In genomic region chr16:6193718-6194117, GRCh38 we compare ENCODE assay signal across 17 cellular contexts.
DNase-seq lines count a peak whose midpoint lies in the region; ATAC-seq, FAIRE-seq and TF ChIP-seq lines count a peak whose summit lies in the region.
"Had no signal": no experiment of that assay in that cellular context is flagged by ENCODE, and none has a peak within 500 bp of the region (broad histone marks: within the 10 kb centered on the region; RNA-seq: fewer than 3 reads in every experiment).

No MANE protein-coding gene starts in this region.

- H3K9me3 ChIP-seq in K562 (replicated peaks; ENCODE audit: control insufficient read depth, insufficient read depth, low read depth, low read length), result no peaks in the 10 kb centered on the region
- H3K9me3 ChIP-seq: ascending aorta, left lung had no signal

- no peak for TF ChIP-seq CTCF in K562 (IDR thresholded peaks at IDR 0.05 in 2 of 3, conservative IDR thresholded peaks at IDR 0.05 in 1 of 3; ENCODE audit: insufficient read depth in 2 of 3, low read depth in 1 of 3, low read length in 3 of 3)
- TF ChIP-seq CTCF in GM13977 (IDR thresholded peaks at IDR 0.05; ENCODE audit: extremely low read depth, insufficient read depth, missing control alignments), result no peak
- TF ChIP-seq CTCF in GM10266 (IDR thresholded peaks at IDR 0.05; ENCODE audit: control insufficient read depth, insufficient read depth, low read depth, missing control alignments), result no peak

- DNase-seq in ELF-1 (ENCODE audit: low read depth, low spot score) (peak; percentile 79), MV-4-11 (lab: John Stamatoyannopoulos, UW) (peak; percentile 0), K562 (ENCODE audit: extremely low read depth in 1 of 4, low spot score in 3 of 4) (peak; percentile 6 to 14 (median 10)), kidney tubule cell (ENCODE audit: low spot score) (peak; percentile 57), HEK293T (ENCODE audit: extremely low spot score) (no peak), GM13977 (ENCODE audit: low spot score) (no peak), GM10266 (ENCODE audit: extremely low spot score) (no peak), COLO668 (lab: John Stamatoyannopoulos, UW; ENCODE audit: unreplicated experiment) (no peak)
- DNase-seq: activated CD4-positive, alpha-beta memory T cell treated with anti-CD3 and anti-CD28 coated beads, Interleukin-2, amount 10 ng/mL, durations not matched to agents 7 days and 5 days; DMS53; left lung; naive thymus-derived CD4-positive, alpha-beta T cell; NCI-H345; stimulated activated naive CD8-positive, alpha-beta T cell treated with anti-CD3 and anti-CD28 coated beads, Interleukin-15, amount 100 ng/mL, for 72 hours had no signal

- H3K27me3 ChIP-seq in K562 (ENCODE audit: control insufficient read depth in 2 of 2, insufficient read depth in 2 of 2, low read length in 2 of 2), result no peaks in the 10 kb centered on the region
- H3K27me3 ChIP-seq: ascending aorta, left lung had no signal

- no peaks in the 10 kb centered on the region for H3K9me1 ChIP-seq in K562 (ENCODE audit: control insufficient read depth, insufficient read depth, low read length)

- H2AFZ ChIP-seq in K562 (ENCODE audit: low read depth, low read length), result no peak overlapping the region
- H2AFZ ChIP-seq: PC-9 had no signal

- WGBS in K562 (ENCODE audit: insufficient coverage, low coverage, missing lambda C conversion rate), result 7% methylated on average over 3 of the region's 3 CpGs

- no peak overlapping the region for H3K9ac ChIP-seq in K562 (ENCODE audit: insufficient read depth in 1 of 2, low read depth in 2 of 2, low read length in 2 of 2)

- intact Hi-C loops in K562 (cut with micrococcal nuclease), result no loop called here

- no peaks in the 10 kb centered on the region for H3K4me1 ChIP-seq in K562 (replicated peaks in 1 of 2; ENCODE audit: control insufficient read depth in 2 of 2, insufficient read depth in 2 of 2, low read length in 2 of 2)
- H3K4me1 ChIP-seq: ascending aorta, left lung had no signal

- H3K4me3 ChIP-seq in K562, result no peak overlapping the region
- H3K4me3 ChIP-seq: ascending aorta, left lung, PC-9 had no signal

- TF ChIP-seq RAD21 in K562 (CRISPR knock-in tag; conservative IDR thresholded peaks at IDR 0.05 in 1 of 2, IDR thresholded peaks at IDR 0.05 in 1 of 2), result no peak

- no TSS peak for BruUV-seq in K562 (replicated peaks; lab: Mats Ljungman, UMichigan)

- no peak for TF ChIP-seq EP300 in K562 (IDR thresholded peaks at IDR 0.05; ENCODE audit: low read length)

- no peaks in the 10 kb centered on the region for H3K79me2 ChIP-seq in K562 (ENCODE audit: control insufficient read depth, insufficient read depth, low read length)

- no peak for TF ChIP-seq POLR2A in K562 (conservative IDR thresholded peaks at IDR 0.05)

- H4K20me1 ChIP-seq in K562 (replicated peaks; ENCODE audit: control insufficient read depth, insufficient read depth, low read length), result no peaks in the 10 kb centered on the region; the same call in 1 of the 2 replicates

- ATAC-seq in K562, result no peak
- ATAC-seq: left lung; naive thymus-derived CD4-positive, alpha-beta T cell; stimulated activated naive CD8-positive, alpha-beta T cell treated with anti-CD3 and anti-CD28 coated beads, Interleukin-15, amount 100 ng/mL, for 72 hours had no signal

- no peak overlapping the region for H3K27ac ChIP-seq in K562 (ENCODE audit: extremely low read depth, low read depth, low read length)
- H3K27ac ChIP-seq: ascending aorta, left lung, PC-9 had no signal

- in situ Hi-C loops in K562 (cut with MboI) (no loop called here), GM13977 (cut with MboI; ENCODE audit: low pct_unique_long_range_greater_than_20kb, low sequenced_read_pairs, unreplicated experiment) (no loop called here)

- H3K4me2 ChIP-seq in K562 (ENCODE audit: insufficient read depth, low read length), result no peak overlapping the region
- H3K4me2 ChIP-seq: PC-9 had no signal

- CTCF ChIA-PET in K562 (lab: Yijun Ruan, JAX; ENCODE audit: low intra/inter-chr PET ratio) (no interaction called here), HEK293T (lab: Yijun Ruan, JAX) (no interaction called here)

- POLR2A ChIA-PET in K562 (lab: Yijun Ruan, JAX), result interaction anchor here (0.7 kb wide), 1 partner anchor 179 kb away, joined by 3 read pairs; no protein-coding TSS in a partner anchor
- POLR2A ChIA-PET in HEK293T (lab: Yijun Ruan, JAX), result no interaction called here

- H3K36me3 ChIP-seq in K562 (ENCODE audit: control insufficient read depth, insufficient read depth, low read length), result no peaks in the 10 kb centered on the region
- H3K36me3 ChIP-seq: ascending aorta, left lung had no signal

- no peak for FAIRE-seq in K562 (lab: Jason Lieb, UNC)
- FAIRE-seq: GM12891 had no signal

TF ChIP-seq in K562, 482 proteins besides CTCF, POLR2A, EP300 and RAD21:
- TF ChIP-seq TEAD2 (tag; IDR thresholded peaks at IDR 0.05) (no peak), RUNX1 (IDR thresholded peaks at IDR 0.05; ENCODE audit: low read depth) (no peak), NFRKB (IDR thresholded peaks at IDR 0.05; ENCODE audit: low read depth) (no peak), REST (CRISPR knock-in tag; IDR thresholded peaks at IDR 0.05; ENCODE audit: low read depth) (peak; percentile 74; the same call in 1 of the 2 replicates), MIER1 (IDR thresholded peaks at IDR 0.05; ENCODE audit: low read depth) (peak; percentile 87), KLF6 (CRISPR knock-in tag; IDR thresholded peaks at IDR 0.05; ENCODE audit: borderline replicate concordance) (no peak), ZSCAN29 (IDR thresholded peaks at IDR 0.05) (no peak), EHMT2 (IDR thresholded peaks at IDR 0.05) (peak; percentile 96), ESRRA (IDR thresholded peaks at IDR 0.05; ENCODE audit: borderline replicate concordance, low read depth) (no peak)

TF ChIP-seq in HEK293T, 16 proteins besides CTCF, POLR2A, EP300 and RAD21:
- no peak for TF ChIP-seq SUZ12 (IDR thresholded peaks at IDR 0.05)
- TF ChIP-seq FOXK2 (IDR thresholded peaks at IDR 0.05), result no peak
- TF ChIP-seq BHLHE40 (IDR thresholded peaks at IDR 0.05; ENCODE audit: borderline replicate concordance), result no peak
- TF ChIP-seq ARNT (IDR thresholded peaks at IDR 0.05), result no peak
- TF ChIP-seq TARDBP (IDR thresholded peaks at IDR 0.05), result no peak
- no peak for TF ChIP-seq ELF4 (IDR thresholded peaks at IDR 0.05)
- no peak for TF ChIP-seq HDGF (IDR thresholded peaks at IDR 0.05; ENCODE audit: borderline replicate concordance)
- TF ChIP-seq PKNOX1 (IDR thresholded peaks at IDR 0.05), result no peak
- no peak for TF ChIP-seq LEF1 (IDR thresholded peaks at IDR 0.05; ENCODE audit: borderline replicate concordance)
- no peak for TF ChIP-seq SP1 (IDR thresholded peaks at IDR 0.05)
- TF ChIP-seq FOXM1 (IDR thresholded peaks at IDR 0.05; ENCODE audit: borderline replicate concordance), result no peak
- TF ChIP-seq NFRKB (IDR thresholded peaks at IDR 0.05), result no peak
- TF ChIP-seq L3MBTL2 (conservative IDR thresholded peaks at IDR 0.05), result no peak
- no peak for TF ChIP-seq FOXA1 (IDR thresholded peaks at IDR 0.05)
- no peak for TF ChIP-seq CTBP1 (IDR thresholded peaks at IDR 0.05; ENCODE audit: borderline replicate concordance)
- TF ChIP-seq ZNF384 (IDR thresholded peaks at IDR 0.05), result no peak

Comparison
In these comparisons a context has a peak if more than half of its experiments do, and no peak if none do; other contexts are left out.
1. DNase-seq: peak in ELF-1 (single experiment), MV-4-11 (single experiment), K562 (4 of 4) and kidney tubule cell (single experiment); none in HEK293T (single experiment), GM13977 (single experiment), GM10266 (single experiment) and COLO668 (single experiment).